Comparison of ENCODE assay signal across 8 cellular contexts in genomic region chr16:81444448-81445121, GRCh38. TPM values are rescaled to one million over a fixed set of nuclear protein-coding genes. Genes with fewer than 3 reads are reported as not detected.
DNase-seq lines count a peak whose midpoint lies in the region; ATAC-seq and TF ChIP-seq lines count a peak whose summit lies in the region.

Gene CMIP (plus strand): TSS chr16:81444808.

- peak within 1 kb of the TSS; percentile 94 to 96 for H3K27ac ChIP-seq in left lung

- no peaks in the 10 kb centered on the region for H3K36me3 ChIP-seq in left lung

- no peak for TF ChIP-seq CTCF in left lung (IDR thresholded peaks at IDR 0.05)

- H3K27me3 ChIP-seq in left lung = no peaks in the 10 kb centered on the region

- no peaks in the 10 kb centered on the region for H3K9me3 ChIP-seq in left lung

- DNase-seq in A172 (ENCODE audit: low spot score) (peak; percentile 42), NCI-H510A (lab: John Stamatoyannopoulos, UW) (peak; percentile 72), left lung (peak; percentile 88 to 95)
- peak; percentile 57 for DNase-seq in activated CD4-positive, alpha-beta T cell treated with anti-CD3 and anti-CD28 coated beads, Interleukin-2, amount 50 U/mL, for 24 hours (ENCODE audit: low read depth in 1 of 2, low spot score in 1 of 2)
- peak; percentile 72 to 75 for DNase-seq in stimulated activated CD4-positive, alpha-beta T cell treated with anti-CD3 and anti-CD28 coated beads, Interleukin-2, amount 100 ng/mL, for 48 hours

- peak; percentile 31 for TF ChIP-seq POLR2A in GM18505 (IDR thresholded peaks at IDR 0.05; ENCODE audit: borderline replicate concordance, extremely low read depth, insufficient read depth, insufficient read length)

- intact Hi-C loops in dendritic cell treated with granulocyte-macrophage colony-stimulating factor and Interleukin-4, amounts not matched to agents 40 ng/mL and 50 ng/mL, for 4 days (cut with micrococcal nuclease) = loop anchor here (5.0 kb wide), 2 partner anchors 38 to 78 kb away; no protein-coding TSS in a partner anchor
- intact Hi-C loops in left lung (cut with DNase I) = no loop called here

- H3K4me1 ChIP-seq in left lung = peaks cover 23 to 41% of the 10 kb centered on the region in 2 donors

- peaks cover 57% of the 10 kb centered on the region for H3K4me1 Mint-ChIP-seq in dendritic cell treated with granulocyte-macrophage colony-stimulating factor and Interleukin-4, amounts not matched to agents 40 ng/mL and 50 ng/mL, for 4 days (ENCODE audit: low read depth)

- ATAC-seq in GM18505 (IDR thresholded peaks at IDR 0.05; ENCODE audit: unreplicated experiment) = peak; percentile 74
- ATAC-seq in HG02970 (IDR thresholded peaks at IDR 0.05; ENCODE audit: low FRiP score, unreplicated experiment) = peak; percentile 83
- peak; percentile 72 for ATAC-seq in left lung

- H3K36me3 Mint-ChIP-seq in dendritic cell treated with granulocyte-macrophage colony-stimulating factor and Interleukin-4, amounts not matched to agents 40 ng/mL and 50 ng/mL, for 4 days (ENCODE audit: low read depth) = peaks cover 32% of the 10 kb centered on the region

- H3K4me3 ChIP-seq in left lung = peak within 1 kb of the TSS; percentile 69 to 90

- H3K4me3 Mint-ChIP-seq in dendritic cell treated with granulocyte-macrophage colony-stimulating factor and Interleukin-4, amounts not matched to agents 40 ng/mL and 50 ng/mL, for 4 days = peak within 1 kb of the TSS; percentile 100

- no peaks in the 10 kb centered on the region for H3K9me3 Mint-ChIP-seq in dendritic cell treated with granulocyte-macrophage colony-stimulating factor and Interleukin-4, amounts not matched to agents 40 ng/mL and 50 ng/mL, for 4 days

- H3K27me3 Mint-ChIP-seq in dendritic cell treated with granulocyte-macrophage colony-stimulating factor and Interleukin-4, amounts not matched to agents 40 ng/mL and 50 ng/mL, for 4 days = peaks cover 22% of the 10 kb centered on the region

- H3K27ac Mint-ChIP-seq in dendritic cell treated with granulocyte-macrophage colony-stimulating factor and Interleukin-4, amounts not matched to agents 40 ng/mL and 50 ng/mL, for 4 days = peak within 1 kb of the TSS; percentile 90

RNA-seq across cellular contexts. Expression of gene CMIP, which starts in this region (rescaled TPM):
- total RNA-seq in A172 (2014; rRNA removed; shearing (Covaris generic)) = 5.9 and 8.0 TPM in 2 replicates
- 10 to 100 TPM; 50.8 to 55.8 TPM for total RNA-seq in left lung

Comparison
In these comparisons a context has a peak if more than half of its experiments do, and no peak if none do; other contexts are left out.
1. Peak in every context shown above with its lines: DNase-seq, ATAC-seq, H3K4me3 ChIP-seq and H3K27ac ChIP-seq.